In genomic region chrX:117996918-117997480, GRCh38 we compare ENCODE assay signal across 10 cellular contexts.
DNase-seq lines count a peak whose midpoint lies in the region; ATAC-seq and TF ChIP-seq lines count a peak whose summit lies in the region.
"Had no signal": no experiment of that assay in that cellular context is flagged by ENCODE, and none has a peak within 500 bp of the region (broad histone marks: within the 10 kb centered on the region; RNA-seq: fewer than 3 reads in every experiment).

No MANE protein-coding gene starts in this region.

- no peaks in the 10 kb centered on the region for H3K4me1 ChIP-seq in fibroblast of lung (ENCODE audit: control insufficient read depth, extremely low read depth, insufficient read depth, low read length)

- no peaks in the 10 kb centered on the region for H3K79me2 ChIP-seq in fibroblast of lung (ENCODE audit: control insufficient read depth, insufficient read depth, low read length)

- POLR2A ChIA-PET in RWPE1 (lab: Yijun Ruan, JAX; ENCODE audit: low non-redundant PET) = no interaction called here

- no peak overlapping the region for H3K4me3 ChIP-seq in GM12875 (ENCODE audit: low read depth, low read length)
- no peak overlapping the region for H3K4me3 ChIP-seq in fibroblast of lung (replicated peaks in 1 of 4; ENCODE audit: control extremely low read depth in 1 of 4, insufficient read depth in 1 of 4, low read depth in 3 of 4, low read length in 4 of 4)

- peak; percentile 42 for TF ChIP-seq CTCF in 22Rv1 (IDR thresholded peaks at IDR 0.05)
- TF ChIP-seq CTCF in GM12875 (IDR thresholded peaks at IDR 0.05; ENCODE audit: borderline replicate concordance, insufficient read depth, low read depth, low read length) = peak; percentile 37; the same call in 1 of the 2 replicates
- TF ChIP-seq CTCF in RWPE1 (conservative IDR thresholded peaks at IDR 0.05; ENCODE audit: low read depth) = peak; percentile 57
- TF ChIP-seq CTCF in fibroblast of lung (conservative IDR thresholded peaks at IDR 0.05 in 1 of 2, IDR thresholded peaks at IDR 0.05 in 1 of 2; ENCODE audit: low read depth in 1 of 2, low read length in 2 of 2) = peak; percentile 46 to 47
- TF ChIP-seq CTCF in CD14-positive monocyte (IDR thresholded peaks at IDR 0.05) = no peak

- H3K4me1 Mint-ChIP-seq in CD14-positive monocyte = no peaks in the 10 kb centered on the region
- no peaks in the 10 kb centered on the region for H3K4me1 Mint-ChIP-seq in natural killer cell treated with Interleukin-12 subunit alpha and Interleukin-12 subunit beta and Interleukin-15 and Interleukin-18, amount 100 ng/mL, for 72 hours (ENCODE audit: low read depth in 2 of 2)

- H3K27me3 Mint-ChIP-seq in CD14-positive monocyte (ENCODE audit: low read depth in 3 of 3) = peaks cover 0 to 2% (median 0%) of the 10 kb centered on the region in 3 donors
- H3K27me3 Mint-ChIP-seq in natural killer cell treated with Interleukin-12 subunit alpha and Interleukin-12 subunit beta and Interleukin-15 and Interleukin-18, amount 100 ng/mL, for 72 hours = no peaks in the 10 kb centered on the region

- no peaks in the 10 kb centered on the region for H3K9me3 ChIP-seq in fibroblast of lung (ENCODE audit: control insufficient read depth, insufficient read depth, low read depth, low read length)

- H4K20me1 ChIP-seq in fibroblast of lung (ENCODE audit: control insufficient read depth, extremely low read depth, insufficient read depth, low read length) = no peaks in the 10 kb centered on the region

- no peaks in the 10 kb centered on the region for H3K27me3 ChIP-seq in fibroblast of lung (ENCODE audit: control insufficient read depth, insufficient read depth, low read length)

- peak; percentile 49 for DNase-seq in RWPE1 (ENCODE audit: low spot score)
- DNase-seq in fibroblast of lung (ENCODE audit: low read depth in 2 of 2) = peak; percentile 23
- DNase-seq in SIG-M5 (lab: John Stamatoyannopoulos, UW) = no peak
- DNase-seq in CD14-positive monocyte (ENCODE audit: low spot score) = no peak
- no peak for DNase-seq in natural killer cell treated with Interleukin-12 subunit alpha and Interleukin-12 subunit beta and Interleukin-15 and Interleukin-18, amount 100 ng/mL, for 72 hours (ENCODE audit: low spot score)
- DNase-seq: activated T-cell treated with anti-CD3 and anti-CD28 coated beads, Interleukin-2, amount 50 U/mL, for 48 hours; MV-4-11 had no signal

- no peaks in the 10 kb centered on the region for H3K36me3 Mint-ChIP-seq in CD14-positive monocyte
- H3K36me3 Mint-ChIP-seq in natural killer cell treated with Interleukin-12 subunit alpha and Interleukin-12 subunit beta and Interleukin-15 and Interleukin-18, amount 100 ng/mL, for 72 hours = no peaks in the 10 kb centered on the region

- H3K9me3 Mint-ChIP-seq in CD14-positive monocyte = peaks cover 0 to 1% (median 0%) of the 10 kb centered on the region in 7 donors
- H3K9me3 Mint-ChIP-seq in natural killer cell treated with Interleukin-12 subunit alpha and Interleukin-12 subunit beta and Interleukin-15 and Interleukin-18, amount 100 ng/mL, for 72 hours = no peaks in the 10 kb centered on the region

- no peak overlapping the region for H3K9ac ChIP-seq in fibroblast of lung (ENCODE audit: insufficient read depth, low read length)

- ATAC-seq in HG03342 (IDR thresholded peaks at IDR 0.05; ENCODE audit: unreplicated experiment) = no peak
- no peak for ATAC-seq in natural killer cell treated with Interleukin-12 subunit alpha and Interleukin-12 subunit beta and Interleukin-15 and Interleukin-18, amount 100 ng/mL, for 72 hours

- intact Hi-C loops in CD14-positive monocyte (cut with micrococcal nuclease) = no loop called here

- no peak overlapping the region for H3K27ac ChIP-seq in 22Rv1
- no peak overlapping the region for H3K27ac ChIP-seq in RWPE1
- H3K27ac ChIP-seq in fibroblast of lung (ENCODE audit: insufficient read depth, low read length) = no peak overlapping the region

- no peaks in the 10 kb centered on the region for H3K36me3 ChIP-seq in fibroblast of lung (ENCODE audit: control insufficient read depth, insufficient read depth, low read length)

- no peak overlapping the region for H3K4me3 Mint-ChIP-seq in CD14-positive monocyte
- no peak overlapping the region for H3K4me3 Mint-ChIP-seq in natural killer cell treated with Interleukin-12 subunit alpha and Interleukin-12 subunit beta and Interleukin-15 and Interleukin-18, amount 100 ng/mL, for 72 hours

- no peak overlapping the region for H3K27ac Mint-ChIP-seq in CD14-positive monocyte
- no peak overlapping the region for H3K27ac Mint-ChIP-seq in natural killer cell treated with Interleukin-12 subunit alpha and Interleukin-12 subunit beta and Interleukin-15 and Interleukin-18, amount 100 ng/mL, for 72 hours

- CTCF ChIA-PET in RWPE1 (lab: Yijun Ruan, JAX) = interaction anchor here (0.5 to 1.1 kb wide), 6 partner anchors 13 to 789 kb away, joined by 3 read pairs; no protein-coding TSS in a partner anchor

- H3K4me2 ChIP-seq in fibroblast of lung (ENCODE audit: extremely low read depth, insufficient read depth, low read length) = no peak overlapping the region

- H2AFZ ChIP-seq in fibroblast of lung (ENCODE audit: low read length) = no peak overlapping the region

Comparison
In these comparisons a context has a peak if more than half of its experiments do, and no peak if none do; other contexts are left out.
1. DNase-seq: peak in RWPE1 (single experiment) and fibroblast of lung (2 of 2); none in SIG-M5 (single experiment), CD14-positive monocyte (single experiment) and natural killer cell treated with Interleukin-12 subunit alpha and Interleukin-12 subunit beta and Interleukin-15 and Interleukin-18, amount 100 ng/mL, for 72 hours (single experiment).